2 cellular contexts compared by ENCODE assay signal in the genomic region with DNA sequence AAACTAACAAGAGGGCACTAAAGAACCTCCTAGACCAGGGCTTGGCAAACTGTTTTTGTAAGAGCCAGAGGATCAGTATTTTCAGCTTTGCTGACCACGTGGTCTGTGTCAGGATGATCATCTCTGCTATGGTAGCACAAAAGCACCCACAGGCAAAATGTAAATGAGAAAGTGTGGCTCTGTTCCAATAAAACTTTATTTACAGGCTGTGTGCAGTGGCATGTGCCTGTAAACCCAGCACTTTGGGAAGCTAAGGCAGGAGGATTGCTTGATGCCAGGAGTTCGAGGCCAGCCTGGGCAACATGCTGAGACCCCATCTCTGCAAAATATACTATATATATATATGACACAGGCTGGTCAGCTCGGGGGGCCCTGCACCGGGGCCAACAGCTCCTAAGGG.
A peak's percentile ranks its signal among the peaks of the same experiment; 100 is the strongest.
TF ChIP-seq lines count a peak whose summit lies in the region.

No MANE protein-coding gene starts in this region.

TF ChIP-seq in HepG2, 621 proteins besides CTCF, POLR2A, EP300 and RAD21:
- TF ChIP-seq, protein P1, sequence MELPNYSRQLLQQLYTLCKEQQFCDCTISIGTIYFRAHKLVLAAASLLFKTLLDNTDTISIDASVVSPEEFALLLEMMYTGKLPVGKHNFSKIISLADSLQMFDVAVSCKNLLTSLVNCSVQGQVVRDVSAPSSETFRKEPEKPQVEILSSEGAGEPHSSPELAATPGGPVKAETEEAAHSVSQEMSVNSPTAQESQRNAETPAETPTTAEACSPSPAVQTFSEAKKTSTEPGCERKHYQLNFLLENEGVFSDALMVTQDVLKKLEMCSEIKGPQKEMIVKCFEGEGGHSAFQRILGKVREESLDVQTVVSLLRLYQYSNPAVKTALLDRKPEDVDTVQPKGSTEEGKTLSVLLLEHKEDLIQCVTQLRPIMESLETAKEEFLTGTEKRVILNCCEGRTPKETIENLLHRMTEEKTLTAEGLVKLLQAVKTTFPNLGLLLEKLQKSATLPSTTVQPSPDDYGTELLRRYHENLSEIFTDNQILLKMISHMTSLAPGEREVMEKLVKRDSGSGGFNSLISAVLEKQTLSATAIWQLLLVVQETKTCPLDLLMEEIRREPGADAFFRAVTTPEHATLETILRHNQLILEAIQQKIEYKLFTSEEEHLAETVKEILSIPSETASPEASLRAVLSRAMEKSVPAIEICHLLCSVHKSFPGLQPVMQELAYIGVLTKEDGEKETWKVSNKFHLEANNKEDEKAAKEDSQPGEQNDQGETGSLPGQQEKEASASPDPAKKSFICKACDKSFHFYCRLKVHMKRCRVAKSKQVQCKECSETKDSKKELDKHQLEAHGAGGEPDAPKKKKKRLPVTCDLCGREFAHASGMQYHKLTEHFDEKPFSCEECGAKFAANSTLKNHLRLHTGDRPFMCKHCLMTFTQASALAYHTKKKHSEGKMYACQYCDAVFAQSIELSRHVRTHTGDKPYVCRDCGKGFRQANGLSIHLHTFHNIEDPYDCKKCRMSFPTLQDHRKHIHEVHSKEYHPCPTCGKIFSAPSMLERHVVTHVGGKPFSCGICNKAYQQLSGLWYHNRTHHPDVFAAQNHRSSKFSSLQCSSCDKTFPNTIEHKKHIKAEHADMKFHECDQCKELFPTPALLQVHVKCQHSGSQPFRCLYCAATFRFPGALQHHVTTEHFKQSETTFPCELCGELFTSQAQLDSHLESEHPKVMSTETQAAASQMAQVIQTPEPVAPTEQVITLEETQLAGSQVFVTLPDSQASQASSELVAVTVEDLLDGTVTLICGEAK (IDR thresholded peaks at IDR 0.05) = no peak
- TF ChIP-seq, protein P1 (CRISPR knock-in tag; IDR thresholded peaks at IDR 0.05) = peak; percentile 76; the same call in 1 of the 2 replicates
- TF ChIP-seq, protein P2, sequence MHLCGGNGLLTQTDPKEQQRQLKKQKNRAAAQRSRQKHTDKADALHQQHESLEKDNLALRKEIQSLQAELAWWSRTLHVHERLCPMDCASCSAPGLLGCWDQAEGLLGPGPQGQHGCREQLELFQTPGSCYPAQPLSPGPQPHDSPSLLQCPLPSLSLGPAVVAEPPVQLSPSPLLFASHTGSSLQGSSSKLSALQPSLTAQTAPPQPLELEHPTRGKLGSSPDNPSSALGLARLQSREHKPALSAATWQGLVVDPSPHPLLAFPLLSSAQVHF (CRISPR knock-in tag; IDR thresholded peaks at IDR 0.05) = no peak
- TF ChIP-seq CREM (IDR thresholded peaks at IDR 0.05) = no peak
- TF ChIP-seq CREM (CRISPR knock-in tag; IDR thresholded peaks at IDR 0.05) = no peak

TF ChIP-seq in GM12878, 131 proteins besides CTCF, POLR2A, EP300 and RAD21:
- no peak for TF ChIP-seq MEF2A (IDR thresholded peaks at IDR 0.05; ENCODE audit: insufficient read depth, low read depth, low read length)
- TF ChIP-seq, protein P1 (IDR thresholded peaks at IDR 0.05; ENCODE audit: borderline replicate concordance) = peak; percentile 39; the same call in 1 of the 2 replicates
